In genomic region chr10:68897336-68897741, GRCh38 we compare ENCODE assay signal across 7 cellular contexts. TPM values are rescaled to one million over a fixed set of nuclear protein-coding genes. Genes with fewer than 3 reads are reported as not detected.
DNase-seq lines count a peak whose midpoint lies in the region; ATAC-seq and TF ChIP-seq lines count a peak whose summit lies in the region.

No MANE protein-coding gene starts in this region.

- peak; percentile 51 for ATAC-seq in left lobe of liver
- ATAC-seq in HG03354 (IDR thresholded peaks at IDR 0.05; ENCODE audit: poor library complexity, severe bottlenecking, unreplicated experiment): no peak

- H3K4me1 ChIP-seq in transverse colon: peaks cover 0 to 17% (median 10%) of the 10 kb centered on the region in 4 donors

- H3K9me3 ChIP-seq in transverse colon: no peaks in the 10 kb centered on the region

- DNase-seq in G401 (ENCODE audit: low spot score): peak; percentile 78
- peak; percentile 44 for DNase-seq in LNCaP clone FGC (ENCODE audit: low read depth)
- DNase-seq in RKO (ENCODE audit: low spot score): peak; percentile 79
- peak; percentile 48 to 91 for DNase-seq in T47D (ENCODE audit: low read depth in 1 of 2, low spot score in 1 of 2)
- no peak for DNase-seq in left lobe of liver (ENCODE audit: low spot score)
- peak; percentile 53 for DNase-seq in transverse colon

- no peak for TF ChIP-seq EP300 in transverse colon (IDR thresholded peaks at IDR 0.05; ENCODE audit: low read depth)

- intact Hi-C loops in transverse colon (cut with DNase I; ENCODE audit: low total_unique reads): loop anchor here (10.0 kb wide), 1 partner anchor 73 kb away; the partner anchor contains the start of gene STOX1

- TF ChIP-seq CTCF in LNCaP clone FGC (IDR thresholded peaks at IDR 0.05; ENCODE audit: control insufficient read depth, extremely low read depth, insufficient read depth) (peak; percentile 73), transverse colon (IDR thresholded peaks at IDR 0.05) (peak; percentile 28 to 60 (median 46))

- H3K36me3 ChIP-seq in transverse colon: no peaks in the 10 kb centered on the region

- H3K27ac ChIP-seq in transverse colon: no peak overlapping the region

- in situ Hi-C loops in G401 (cut with HindIII; ENCODE audit: low sequenced_read_pairs) (no loop called here), T47D (cut with HindIII; ENCODE audit: low pct_unique_long_range_greater_than_20kb, low sequenced_read_pairs) (no loop called here), transverse colon (cut with MboI; ENCODE audit: low pct_ligation_motif_present in 1 of 4, low pct_unique_long_range_greater_than_20kb in 1 of 4, low sequenced_read_pairs in 3 of 4) (loop anchor here in 3 of 4 donors (10.0 to 25.0 kb wide), 3 partner anchors 103 to 335 kb away; partner anchors contain the start of gene TET1 (in 2 of the 3))

- H3K27me3 ChIP-seq in transverse colon: no peaks in the 10 kb centered on the region

- no peak for TF ChIP-seq POLR2A in transverse colon (IDR thresholded peaks at IDR 0.05)

- H3K4me3 ChIP-seq in LNCaP clone FGC (ENCODE audit: low read depth, low read length) (no peak overlapping the region), transverse colon (no peak overlapping the region)

- WGBS in transverse colon (ENCODE audit: low coverage in 1 of 2), 2 donors: 11 to 45% methylated on average over 2 to 3 of the region's 3 CpGs

RNA-seq across cellular contexts. Expression of gene DDX50, which starts 3.8 kb away (rescaled TPM):
- total RNA-seq in G401 (2014; rRNA removed; shearing (Covaris generic)): 31.6 and 32.8 TPM in 2 replicates
- total RNA-seq in left lobe of liver (6.4 TPM), transverse colon (10 to 100 TPM in 3 of 4 donors, 1 to 10 TPM in 1; 8.2 to 42.0 (median 23.2) TPM)

RNA-seq across cellular contexts. Expression of gene DDX21, which starts 58.6 kb away (rescaled TPM):
- 51.8 and 80.4 TPM in 2 replicates for total RNA-seq in G401 (2014; rRNA removed; shearing (Covaris generic))
- total RNA-seq in left lobe of liver (14.0 TPM), transverse colon (10 to 100 TPM in 3 of 4 donors, 1 to 10 TPM in 1; 8.8 to 29.5 (median 17.0) TPM)

Comparison
In these comparisons a context has a peak if more than half of its experiments do, and no peak if none do; other contexts are left out.
1. in situ Hi-C loops: an anchor here in transverse colon (10.0 to 25.0 kb wide); none called in G401 and T47D.